ENCODE assay signal across 8 cellular contexts in the genomic region with DNA sequence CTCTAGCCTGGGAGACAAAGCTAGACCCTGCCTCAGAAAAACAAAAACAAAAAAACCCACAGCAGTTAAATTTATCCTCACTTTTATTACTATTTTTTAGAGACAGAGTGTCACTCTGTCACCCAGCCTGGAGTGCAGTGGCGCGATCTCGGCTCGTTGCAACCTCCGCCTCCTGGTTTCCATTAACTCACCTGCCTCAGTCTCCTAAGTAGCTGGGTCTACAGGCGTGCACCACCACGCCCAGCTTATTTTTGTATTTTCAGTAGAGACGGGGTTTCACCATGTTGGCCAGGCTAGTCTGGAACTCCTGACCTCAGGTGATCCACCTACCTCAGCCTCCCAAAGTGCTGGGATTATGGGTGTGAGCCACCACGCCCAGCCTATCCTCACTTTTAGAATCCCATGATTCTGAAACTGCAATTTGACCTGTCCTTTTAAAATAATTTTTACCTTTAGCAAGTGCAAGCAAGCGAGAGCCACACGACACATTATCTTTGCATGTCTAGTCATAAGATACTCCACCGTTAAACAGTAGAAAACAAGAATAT. TPM values are rescaled to one million over a fixed set of nuclear protein-coding genes. Genes with fewer than 3 reads are reported as not detected.
DNase-seq lines count a peak whose midpoint lies in the region; ATAC-seq and TF ChIP-seq lines count a peak whose summit lies in the region.
"Not testable (repeated sequence)": the region's sequence is repeated elsewhere in the genome, so short reads cannot be mapped to it uniquely, and the experiment has no call there.

No MANE protein-coding gene starts in this region.

- not testable (repeated sequence) for H3K9me3 ChIP-seq in CD4-positive, alpha-beta T cell (ENCODE audit: control insufficient read depth, low read length); HUES6 (ENCODE audit: control insufficient read depth, insufficient read depth, low read depth, low read length); SK-N-MC (ENCODE audit: low read depth, low read length)

- not testable (repeated sequence) for ATAC-seq in CD4-positive, alpha-beta T cell (ENCODE audit: poor library complexity); activated T-cell treated with anti-CD3 and anti-CD28 coated beads, Interleukin-2, amount 50 U/mL, for 72 hours (replicated peaks in 1 of 2); natural killer cell treated with Interleukin-12 subunit alpha and Interleukin-12 subunit beta and Interleukin-15 and Interleukin-18, amount 100 ng/mL, for 72 hours

- peak overlapping the region; percentile 86; the same call in 1 of the 2 replicates for H3K4me3 ChIP-seq in HUES6 (ENCODE audit: low read depth, low read length)
- peak overlapping the region; percentile 78 for H3K4me3 ChIP-seq in SK-N-MC
- H3K4me3 ChIP-seq in foreskin fibroblast (ENCODE audit: low read depth in 1 of 2, low read length in 2 of 2): peak overlapping the region; percentile 51 to 68

- CTCF ChIA-PET in CD4-positive, alpha-beta T cell (lab: Charles Lee): interaction anchor here (0.6 to 1.5 kb wide), 7 partner anchors 12 to 187 kb away, joined by 3 to 5 read pairs (median 4); no protein-coding TSS in a partner anchor

- peaks cover 54% of the 10 kb centered on the region for H3K4me1 Mint-ChIP-seq in CD4-positive, alpha-beta T cell (ENCODE audit: low read depth)
- peaks cover 43% of the 10 kb centered on the region for H3K4me1 Mint-ChIP-seq in activated T-cell treated with anti-CD3 and anti-CD28 coated beads, Interleukin-2, amount 50 U/mL, for 72 hours (ENCODE audit: low read depth)
- H3K4me1 Mint-ChIP-seq in chondrocyte (ENCODE audit: low read depth): peaks cover 30% of the 10 kb centered on the region
- H3K4me1 Mint-ChIP-seq in natural killer cell treated with Interleukin-12 subunit alpha and Interleukin-12 subunit beta and Interleukin-15 and Interleukin-18, amount 100 ng/mL, for 72 hours (ENCODE audit: low read depth in 2 of 2): peaks cover 26 to 28% of the 10 kb centered on the region in 2 donors
- H3K4me1 Mint-ChIP-seq in stimulated activated naive CD8-positive, alpha-beta T cell treated with anti-CD3 and anti-CD28 coated beads, Interleukin-15, Interleukin-2, amounts not matched to agents 100 ng/mL and 50 ng/mL, for 24 hours (ENCODE audit: low read depth): peaks cover 53% of the 10 kb centered on the region

- not testable (repeated sequence) for H3K27me3 Mint-ChIP-seq in CD4-positive, alpha-beta T cell; activated T-cell treated with anti-CD3 and anti-CD28 coated beads, Interleukin-2, amount 50 U/mL, for 72 hours (ENCODE audit: low read depth); chondrocyte (ENCODE audit: low read depth); natural killer cell treated with Interleukin-12 subunit alpha and Interleukin-12 subunit beta and Interleukin-15 and Interleukin-18, amount 100 ng/mL, for 72 hours; stimulated activated naive CD8-positive, alpha-beta T cell treated with anti-CD3 and anti-CD28 coated beads, Interleukin-15, Interleukin-2, amounts not matched to agents 100 ng/mL and 50 ng/mL, for 24 hours

- peak overlapping the region; percentile 95 for H3K27ac Mint-ChIP-seq in CD4-positive, alpha-beta T cell
- peak overlapping the region; percentile 97 for H3K27ac Mint-ChIP-seq in activated T-cell treated with anti-CD3 and anti-CD28 coated beads, Interleukin-2, amount 50 U/mL, for 72 hours
- peak overlapping the region; percentile 91 for H3K27ac Mint-ChIP-seq in chondrocyte (ENCODE audit: unreplicated experiment)
- H3K27ac Mint-ChIP-seq in natural killer cell treated with Interleukin-12 subunit alpha and Interleukin-12 subunit beta and Interleukin-15 and Interleukin-18, amount 100 ng/mL, for 72 hours: peak overlapping the region; percentile 83 to 98
- H3K27ac Mint-ChIP-seq in stimulated activated naive CD8-positive, alpha-beta T cell treated with anti-CD3 and anti-CD28 coated beads, Interleukin-15, Interleukin-2, amounts not matched to agents 100 ng/mL and 50 ng/mL, for 24 hours: peak overlapping the region; percentile 96

- H3K36me3 ChIP-seq in HUES6 (ENCODE audit: control insufficient read depth, insufficient read depth, low read length): not testable (repeated sequence)
- H3K36me3 ChIP-seq in SK-N-MC (ENCODE audit: insufficient read depth, low read length): peaks cover 13% of the 10 kb centered on the region

- intact Hi-C loops in CD4-positive, alpha-beta T cell (cut with DNase I, micrococcal nuclease): loop anchor here (2.0 to 10.0 kb wide), 6 partner anchors 14 to 754 kb away; a partner anchor contains a TSS

- TF ChIP-seq CTCF in CD4-positive, alpha-beta T cell (IDR thresholded peaks at IDR 0.05); chondrocyte (IDR thresholded peaks at IDR 0.05); foreskin fibroblast (IDR thresholded peaks at IDR 0.05; ENCODE audit: low read depth, low read length): not testable (repeated sequence)

- POLR2A ChIA-PET in CD4-positive, alpha-beta T cell (lab: Charles Lee): interaction anchor here (1.0 to 8.5 kb wide), 6 partner anchors 9 to 171 kb away, joined by 3 to 151 read pairs (median 8); a partner anchor contains a TSS

- peak overlapping the region; percentile 35 for H3K27ac ChIP-seq in CD4-positive, alpha-beta T cell (ENCODE audit: low read depth, low read length)
- not testable (repeated sequence) for H3K27ac ChIP-seq in HUES6 (ENCODE audit: low read depth, low read length); SK-N-MC

- not testable (repeated sequence) for H3K9ac ChIP-seq in HUES6 (ENCODE audit: low read length)
- H3K9ac ChIP-seq in SK-N-MC (ENCODE audit: insufficient read length): peak overlapping the region; percentile 84

- H3K36me3 Mint-ChIP-seq in CD4-positive, alpha-beta T cell (ENCODE audit: low read depth): peaks cover 32% of the 10 kb centered on the region
- peaks cover 10 to 14% of the 10 kb centered on the region in 2 donors for H3K36me3 Mint-ChIP-seq in activated T-cell treated with anti-CD3 and anti-CD28 coated beads, Interleukin-2, amount 50 U/mL, for 72 hours (ENCODE audit: insufficient read depth in 2 of 2)
- H3K36me3 Mint-ChIP-seq in chondrocyte (ENCODE audit: low read depth); natural killer cell treated with Interleukin-12 subunit alpha and Interleukin-12 subunit beta and Interleukin-15 and Interleukin-18, amount 100 ng/mL, for 72 hours: not testable (repeated sequence)
- peaks cover 35% of the 10 kb centered on the region for H3K36me3 Mint-ChIP-seq in stimulated activated naive CD8-positive, alpha-beta T cell treated with anti-CD3 and anti-CD28 coated beads, Interleukin-15, Interleukin-2, amounts not matched to agents 100 ng/mL and 50 ng/mL, for 24 hours (ENCODE audit: low read depth)

- not testable (repeated sequence) for H3K4me1 ChIP-seq in HUES6 (ENCODE audit: control insufficient read depth, insufficient read depth, low read length)

- H3K4me3 Mint-ChIP-seq in CD4-positive, alpha-beta T cell: peak overlapping the region; percentile 95
- peak overlapping the region; percentile 85 to 94 for H3K4me3 Mint-ChIP-seq in activated T-cell treated with anti-CD3 and anti-CD28 coated beads, Interleukin-2, amount 50 U/mL, for 72 hours
- H3K4me3 Mint-ChIP-seq in chondrocyte (ENCODE audit: unreplicated experiment): peak overlapping the region; percentile 88
- peak overlapping the region; percentile 91 for H3K4me3 Mint-ChIP-seq in natural killer cell treated with Interleukin-12 subunit alpha and Interleukin-12 subunit beta and Interleukin-15 and Interleukin-18, amount 100 ng/mL, for 72 hours
- peak overlapping the region; percentile 97 for H3K4me3 Mint-ChIP-seq in stimulated activated naive CD8-positive, alpha-beta T cell treated with anti-CD3 and anti-CD28 coated beads, Interleukin-15, Interleukin-2, amounts not matched to agents 100 ng/mL and 50 ng/mL, for 24 hours

- DNase-seq in CD4-positive, alpha-beta T cell; SK-N-MC (ENCODE audit: low read depth, low spot score); activated T-cell treated with anti-CD3 and anti-CD28 coated beads, Interleukin-2, amount 50 U/mL, for 72 hours; chondrocyte (ENCODE audit: low spot score); foreskin fibroblast; natural killer cell treated with Interleukin-12 subunit alpha and Interleukin-12 subunit beta and Interleukin-15 and Interleukin-18, amount 100 ng/mL, for 72 hours (ENCODE audit: low spot score): not testable (repeated sequence)

- not testable (repeated sequence) for H3K9me3 Mint-ChIP-seq in CD4-positive, alpha-beta T cell; activated T-cell treated with anti-CD3 and anti-CD28 coated beads, Interleukin-2, amount 50 U/mL, for 72 hours; chondrocyte (ENCODE audit: low read depth); natural killer cell treated with Interleukin-12 subunit alpha and Interleukin-12 subunit beta and Interleukin-15 and Interleukin-18, amount 100 ng/mL, for 72 hours; stimulated activated naive CD8-positive, alpha-beta T cell treated with anti-CD3 and anti-CD28 coated beads, Interleukin-15, Interleukin-2, amounts not matched to agents 100 ng/mL and 50 ng/mL, for 24 hours

- not testable (repeated sequence) for H3K27me3 ChIP-seq in CD4-positive, alpha-beta T cell (ENCODE audit: control insufficient read depth, insufficient read depth, low read length); HUES6 (ENCODE audit: control insufficient read depth, insufficient read depth, low read length)

RNA-seq across cellular contexts. Expression of a gene that starts 2.6 kb away (rescaled TPM):
- total RNA-seq in CD4-positive, alpha-beta T cell: 10 to 100 TPM; 68.9 to 70.4 TPM
- total RNA-seq in activated T-cell treated with anti-CD3 and anti-CD28 coated beads, Interleukin-2, amount 50 U/mL, for 72 hours: 10 to 100 TPM; 93.0 to 99.8 TPM
- total RNA-seq in chondrocyte: 69.8 to 72.8 TPM (median 70.0 TPM) in 3 replicates
- 10 to 100 TPM; 59.7 to 75.7 TPM for total RNA-seq in natural killer cell treated with Interleukin-12 subunit alpha and Interleukin-12 subunit beta and Interleukin-15 and Interleukin-18, amount 100 ng/mL, for 72 hours
